In genomic region chr9:116191757-116192415, GRCh38 we compare ENCODE assay signal across 1 cellular context.
TF ChIP-seq lines count a peak whose summit lies in the region.

No MANE protein-coding gene starts in this region.

TF ChIP-seq in SK-N-SH, 30 proteins besides CTCF, POLR2A, EP300 and RAD21:
- TF ChIP-seq REST (IDR thresholded peaks at IDR 0.05; ENCODE audit: low read depth, low read length) = no peak
- TF ChIP-seq NRF1 (IDR thresholded peaks at IDR 0.05; ENCODE audit: low read depth, low read length) = no peak
- no peak for TF ChIP-seq USF2 (IDR thresholded peaks at IDR 0.05; ENCODE audit: borderline replicate concordance, low read depth, low read length)
- TF ChIP-seq FOXJ3 (CRISPR knock-in tag; IDR thresholded peaks at IDR 0.05) = no peak
- TF ChIP-seq FOSL2 (IDR thresholded peaks at IDR 0.05; ENCODE audit: borderline replicate concordance, low read depth) = no peak
- TF ChIP-seq MEF2A (IDR thresholded peaks at IDR 0.05; ENCODE audit: borderline replicate concordance, low read depth) = no peak
- no peak for TF ChIP-seq SIN3A (IDR thresholded peaks at IDR 0.05; ENCODE audit: borderline replicate concordance, low read depth, low read length)
- no peak for TF ChIP-seq IRF3 (IDR thresholded peaks at IDR 0.05; ENCODE audit: low read depth, low read length)
- TF ChIP-seq TCF12 (IDR thresholded peaks at IDR 0.05) = no peak
